1 cellular context compared by ENCODE assay signal in the genomic region with DNA sequence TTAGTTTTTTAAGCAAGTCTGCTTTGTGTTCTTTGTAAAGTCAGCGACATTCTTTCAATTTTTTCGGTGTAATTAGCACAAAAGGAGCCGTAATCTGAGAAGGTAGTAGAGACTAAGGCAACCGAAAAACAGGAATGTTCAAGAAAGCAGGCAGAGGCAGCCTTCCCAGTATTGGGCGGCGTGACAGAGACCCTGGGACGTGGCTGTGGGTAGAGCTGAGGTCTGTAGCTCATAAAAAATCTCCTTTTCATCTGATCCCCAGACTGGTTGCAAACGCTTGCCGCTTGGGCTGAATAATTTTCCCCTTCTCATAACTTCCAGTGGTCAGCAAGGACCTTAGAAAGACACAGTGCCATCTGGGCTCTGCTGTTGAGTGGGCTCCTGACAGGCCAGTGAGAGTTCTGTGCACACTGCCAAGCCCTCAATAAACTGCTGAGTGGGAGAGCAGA.
TF ChIP-seq lines count a peak whose summit lies in the region.

No MANE protein-coding gene starts in this region.

TF ChIP-seq in GM23338, 12 proteins besides CTCF, POLR2A, EP300 and RAD21 (continued from another document):
- TF ChIP-seq ZNF462 (CRISPR knock-in tag; IDR thresholded peaks at IDR 0.05) (no peak), CREB1 (CRISPR knock-in tag; IDR thresholded peaks at IDR 0.05; ENCODE audit: low read depth) (no peak), STAT1 (IDR thresholded peaks at IDR 0.05; ENCODE audit: unreplicated experiment) (no peak), ZNF114 (CRISPR knock-in tag; IDR thresholded peaks at IDR 0.05) (no peak), EZH2 (IDR thresholded peaks at IDR 0.05; ENCODE audit: low read depth, unreplicated experiment) (no peak), NANOG (IDR thresholded peaks at IDR 0.05; ENCODE audit: borderline replicate concordance) (no peak), REST (IDR thresholded peaks at IDR 0.05; ENCODE audit: unreplicated experiment) (no peak), ZNF331 (CRISPR knock-in tag; IDR thresholded peaks at IDR 0.05; ENCODE audit: low read depth) (no peak)
